1 cellular context compared by ENCODE assay signal in genomic region chr4:169189968-169190367, GRCh38.
TF ChIP-seq lines count a peak whose summit lies in the region.

No MANE protein-coding gene starts in this region.

TF ChIP-seq in GM12878, 131 proteins besides CTCF, POLR2A, EP300 and RAD21 (continued from another document):
- TF ChIP-seq SMARCA5 (IDR thresholded peaks at IDR 0.05) (0 out of 2 replicates have a peak, but pooled peaks have one; percentile 62), CBX5 (IDR thresholded peaks at IDR 0.05; ENCODE audit: low read depth) (peak; percentile 61; the same call in 1 of the 2 replicates), ATF7 (IDR thresholded peaks at IDR 0.05; ENCODE audit: low read depth) (peak; percentile 43), NR2F1 (conservative IDR thresholded peaks at IDR 0.05) (0 out of 2 replicates have a peak, but pooled peaks have one; percentile 28), RELB (IDR thresholded peaks at IDR 0.05; ENCODE audit: low read depth) (peak; percentile 12; the same call in 1 of the 2 replicates)
